In genomic region chr19:11978492-11979100, GRCh38 we compare ENCODE assay signal across 22 cellular contexts. TPM values are rescaled to one million over a fixed set of nuclear protein-coding genes. Genes with fewer than 3 reads are reported as not detected.
DNase-seq lines count a peak whose midpoint lies in the region; ATAC-seq and TF ChIP-seq lines count a peak whose summit lies in the region.
"Had no signal": no experiment of that assay in that cellular context is flagged by ENCODE, and none has a peak within 500 bp of the region (broad histone marks: within the 10 kb centered on the region; RNA-seq: fewer than 3 reads in every experiment).

No MANE protein-coding gene starts in this region.

- H3K9ac ChIP-seq in BLaER1 treated with 17β-estradiol and CSF1 and Interleukin-3, amounts not matched to agents 10 nM and 100 nM: no peak overlapping the region
- H3K9ac ChIP-seq in adipocyte (ENCODE audit: low read length) (no peak overlapping the region), endodermal cell (ENCODE audit: extremely low read depth, low read length, poor library complexity, severe bottlenecking) (no peak overlapping the region), subcutaneous abdominal adipose tissue (ENCODE audit: low read length in 5 of 5) (no peak overlapping the region)

- H3K27me3 Mint-ChIP-seq in endodermal cell (ENCODE audit: insufficient read depth): peaks cover 2% of the 10 kb centered on the region
- H3K27me3 Mint-ChIP-seq: CD4-positive, alpha-beta memory T cell had no signal

- H3K4me3 Mint-ChIP-seq in endodermal cell: no peak overlapping the region
- H3K4me3 Mint-ChIP-seq: CD14-positive monocyte; CD4-positive, alpha-beta memory T cell; GM23338 had no signal

- no TSS peak for BruUV-seq in PC-9 (replicated peaks; lab: Mats Ljungman, UMichigan)

- H3K4me1 ChIP-seq in BLaER1 treated with 17β-estradiol and CSF1 and Interleukin-3, amounts not matched to agents 10 nM and 100 nM: peaks cover 0 to 18% (median 5%) of the 10 kb centered on the region in 10 experiments; a peak in 6 of 20 replicates
- H3K4me1 ChIP-seq in adipocyte (ENCODE audit: control insufficient read depth, insufficient read depth, low read length): no peaks in the 10 kb centered on the region
- H3K4me1 ChIP-seq in endodermal cell (ENCODE audit: control insufficient read depth, insufficient read depth, low read length): no peaks in the 10 kb centered on the region
- peaks cover 0 to 5% (median 0%) of the 10 kb centered on the region in 5 donors for H3K4me1 ChIP-seq in subcutaneous abdominal adipose tissue (ENCODE audit: control insufficient read depth in 5 of 5, insufficient read depth in 5 of 5, low read length in 5 of 5)
- H3K4me1 ChIP-seq in PC-9 (replicated peaks; ENCODE audit: insufficient read depth): no peaks in the 10 kb centered on the region
- H3K4me1 ChIP-seq: BE2C had no signal

- intact Hi-C loops in PC-9 (cut with micrococcal nuclease; ENCODE audit: unreplicated experiment): no loop called here

- peaks cover 90 to 100% (median 92%) of the 10 kb centered on the region in 11 experiments for H3K9me3 ChIP-seq in BLaER1 treated with 17β-estradiol and CSF1 and Interleukin-3, amounts not matched to agents 10 nM and 100 nM (replicated peaks in 1 of 11)
- H3K9me3 ChIP-seq in adipocyte (ENCODE audit: control insufficient read depth, low read length): peaks cover 82% of the 10 kb centered on the region
- peaks cover 81% of the 10 kb centered on the region for H3K9me3 ChIP-seq in endodermal cell (ENCODE audit: control insufficient read depth, low read length)
- H3K9me3 ChIP-seq in subcutaneous abdominal adipose tissue (ENCODE audit: control insufficient read depth in 5 of 5, low read length in 5 of 5): peaks cover 41 to 63% (median 54%) of the 10 kb centered on the region in 5 donors
- H3K9me3 ChIP-seq in PC-9 (ENCODE audit: insufficient read depth, low read depth): peaks cover 31% of the 10 kb centered on the region; the same call in 1 of the 2 replicates

- no peak overlapping the region for H3K27ac Mint-ChIP-seq in endodermal cell
- H3K27ac Mint-ChIP-seq: CD14-positive monocyte; CD4-positive, alpha-beta memory T cell; GM23338 had no signal

- no peaks in the 10 kb centered on the region for H3F3A ChIP-seq in PC-9 (ENCODE audit: insufficient read depth, low read depth)

- peak overlapping the region in 7 of 10 experiments; percentile 1 to 44 (median 16); a peak in 8 of 20 replicates for H3K4me3 ChIP-seq in BLaER1 treated with 17β-estradiol and CSF1 and Interleukin-3, amounts not matched to agents 10 nM and 100 nM
- H3K4me3 ChIP-seq in adipocyte (ENCODE audit: low read length) (peak overlapping the region; percentile 67), endodermal cell (ENCODE audit: low read length) (peak overlapping the region; percentile 62), subcutaneous abdominal adipose tissue (ENCODE audit: low read depth in 1 of 5, low read length in 5 of 5) (peak overlapping the region; percentile 12 to 58 (median 52)), PC-9 (no peak overlapping the region)
- H3K4me3 ChIP-seq: GM23338 had no signal

- no peaks in the 10 kb centered on the region for H3K4me1 Mint-ChIP-seq in endodermal cell
- H3K4me1 Mint-ChIP-seq: CD14-positive monocyte, GM23338 had no signal

- H3K36me3 ChIP-seq in BLaER1 treated with 17β-estradiol and CSF1 and Interleukin-3, amounts not matched to agents 10 nM and 100 nM: peaks cover 43 to 78% (median 60%) of the 10 kb centered on the region in 11 experiments
- H3K36me3 ChIP-seq in adipocyte (ENCODE audit: control insufficient read depth, insufficient read depth, low read length, severe bottlenecking) (peaks cover 30% of the 10 kb centered on the region), endodermal cell (ENCODE audit: control insufficient read depth, insufficient read depth, low read length) (peaks cover 24% of the 10 kb centered on the region), subcutaneous abdominal adipose tissue (ENCODE audit: control insufficient read depth in 5 of 5, insufficient read depth in 5 of 5, low read length in 5 of 5) (peaks cover 20 to 28% (median 23%) of the 10 kb centered on the region in 5 donors), PC-9 (ENCODE audit: low read depth) (no peaks in the 10 kb centered on the region)
- H3K36me3 ChIP-seq: BE2C had no signal

- DNase-seq in adipocyte (ENCODE audit: low read depth) (no peak), endodermal cell (no peak), HK-2 (ENCODE audit: unreplicated experiment) (no peak), PC-9 (no peak)
- DNase-seq: ACHN; BE2C; CD4-positive, alpha-beta memory T cell; DMS153; DMS79; GDM1; H7; IMR-90; KBM-7 had no signal

- 91 to 93% methylated on average over 5 to 9 of the region's 9 CpGs for WGBS in endodermal cell (ENCODE audit: insufficient coverage in 1 of 2, insufficient read length in 1 of 2), 2 experiments

- H3K4me2 ChIP-seq in BLaER1 treated with 17β-estradiol and CSF1 and Interleukin-3, amounts not matched to agents 10 nM and 100 nM: no peak overlapping the region
- H3K4me2 ChIP-seq in PC-9: no peak overlapping the region
- H3K4me2 ChIP-seq: GM23338 had no signal

- no peaks in the 10 kb centered on the region for H3K27me3 ChIP-seq in BLaER1 treated with 17β-estradiol and CSF1 and Interleukin-3, amounts not matched to agents 10 nM and 100 nM
- no peaks in the 10 kb centered on the region for H3K27me3 ChIP-seq in adipocyte (replicated peaks; ENCODE audit: control insufficient read depth, insufficient read depth, low read length)
- H3K27me3 ChIP-seq in endodermal cell (ENCODE audit: control insufficient read depth, insufficient read depth, low read length, poor library complexity, severe bottlenecking): no peaks in the 10 kb centered on the region
- H3K27me3 ChIP-seq in subcutaneous abdominal adipose tissue (ENCODE audit: control insufficient read depth in 5 of 5, insufficient read depth in 4 of 5, low read length in 5 of 5): no peaks in the 10 kb centered on the region
- H3K27me3 ChIP-seq in PC-9 (ENCODE audit: insufficient read depth, low read depth): no peaks in the 10 kb centered on the region
- H3K27me3 ChIP-seq: BE2C had no signal

- peaks cover 95% of the 10 kb centered on the region for H3K9me3 Mint-ChIP-seq in endodermal cell

- ATAC-seq in GM21786 (IDR thresholded peaks at IDR 0.05; ENCODE audit: unreplicated experiment): no peak
- ATAC-seq: GM23338, HCT116 had no signal

- CTCF ChIA-PET in PC-9 (lab: Charles Lee): no interaction called here

- POLR2A ChIA-PET in PC-9 (lab: Charles Lee; ENCODE audit: unreplicated experiment): no interaction called here

- H2AFZ ChIP-seq in PC-9: no peak overlapping the region
- H2AFZ ChIP-seq: GM23338 had no signal

- H3K27ac ChIP-seq in BLaER1 treated with 17β-estradiol and CSF1 and Interleukin-3, amounts not matched to agents 10 nM and 100 nM: no peak overlapping the region
- H3K27ac ChIP-seq in endodermal cell (ENCODE audit: low read depth, low read length): no peak overlapping the region
- H3K27ac ChIP-seq in subcutaneous abdominal adipose tissue (ENCODE audit: low read depth, low read length): no peak overlapping the region
- H3K27ac ChIP-seq in PC-9: no peak overlapping the region
- H3K27ac ChIP-seq: HL-60 had no signal

- no peaks in the 10 kb centered on the region for H4K20me1 ChIP-seq in BLaER1 treated with 17β-estradiol and CSF1 and Interleukin-3, amounts not matched to agents 10 nM and 100 nM
- no peaks in the 10 kb centered on the region for H4K20me1 ChIP-seq in PC-9 (ENCODE audit: insufficient read depth)

- TF ChIP-seq CTCF in endodermal cell (conservative IDR thresholded peaks at IDR 0.05) (no peak), PC-9 (conservative IDR thresholded peaks at IDR 0.05) (no peak)

- no peaks in the 10 kb centered on the region for H3K9me2 ChIP-seq in PC-9 (ENCODE audit: insufficient read depth)

- no peaks in the 10 kb centered on the region for H3K79me2 ChIP-seq in PC-9 (ENCODE audit: low read depth)

- peaks cover 47% of the 10 kb centered on the region for H3K36me3 Mint-ChIP-seq in endodermal cell (ENCODE audit: low read depth)

RNA-seq across cellular contexts. Expression of gene ZNF763, which starts 13.8 kb away (rescaled TPM):
- total RNA-seq in endodermal cell (1 to 10 TPM; 4.4 to 5.0 TPM), PC-9 (2021) (0.55 and 0.83 TPM in 2 replicates)
- polyA plus RNA-seq in endodermal cell (2013, experiment 1 of 2): 2.4 TPM
- polyA plus RNA-seq in endodermal cell (2013, experiment 2 of 2): 2.1 TPM
- total RNA-seq: Daoy, H7, HT1080 had no signal

RNA-seq across cellular contexts. Expression of gene ZNF700, which starts 53.7 kb away (rescaled TPM):
- total RNA-seq in endodermal cell (10 to 100 TPM; 11.6 to 19.2 TPM), PC-9 (2021) (7.6 and 7.8 TPM in 2 replicates)
- 10.0 TPM for polyA plus RNA-seq in endodermal cell (2013, experiment 1 of 2)
- 10.7 TPM for polyA plus RNA-seq in endodermal cell (2013, experiment 2 of 2)

RNA-seq across cellular contexts. Expression of gene ZNF433, which starts 56.9 kb away (rescaled TPM):
- total RNA-seq in endodermal cell (1 to 10 TPM; 3.9 to 7.9 TPM), PC-9 (2021) (2.6 and 3.1 TPM in 2 replicates)
- polyA plus RNA-seq in endodermal cell (2013, experiment 1 of 2): 3.6 TPM
- polyA plus RNA-seq in endodermal cell (2013, experiment 2 of 2): 4.1 TPM
- total RNA-seq: H7, HT1080 had no signal
